ENCODE assay signal across 14 cellular contexts in the genomic region with DNA sequence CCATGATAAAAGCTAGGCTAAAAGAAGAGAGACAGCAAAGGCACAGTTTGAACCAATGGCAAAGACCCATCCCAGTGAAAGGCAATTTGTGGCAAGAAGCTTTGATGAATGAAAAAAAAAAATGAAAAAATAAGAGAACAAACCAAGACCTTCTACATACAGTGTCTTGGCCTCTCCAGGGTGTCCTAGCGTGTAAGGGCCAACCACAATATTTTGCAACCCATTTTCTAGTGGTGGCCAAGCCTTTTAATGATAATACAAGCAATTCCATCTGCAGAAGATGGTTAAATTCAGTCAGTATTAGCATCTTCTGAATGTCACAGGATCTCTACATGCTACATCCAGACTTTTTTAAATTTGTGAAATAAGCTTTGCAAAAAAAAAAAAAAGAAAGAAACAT.
A peak's percentile ranks its signal among the peaks of the same experiment; 100 is the strongest.
DNase-seq lines count a peak whose midpoint lies in the region; ATAC-seq and TF ChIP-seq lines count a peak whose summit lies in the region.
"Had no signal": no experiment of that assay in that cellular context is flagged by ENCODE, and none has a peak within 500 bp of the region (broad histone marks: within the 10 kb centered on the region; RNA-seq: fewer than 3 reads in every experiment).

No MANE protein-coding gene starts in this region.

- peak; percentile 88 for ATAC-seq in sciatic nerve
- no peak for ATAC-seq in HG03175 (IDR thresholded peaks at IDR 0.05; ENCODE audit: unreplicated experiment)
- no peak for ATAC-seq in GM21786 (IDR thresholded peaks at IDR 0.05; ENCODE audit: unreplicated experiment)
- no peak for ATAC-seq in HG03571 (IDR thresholded peaks at IDR 0.05; ENCODE audit: unreplicated experiment)
- ATAC-seq: CD8-positive, alpha-beta T cell had no signal

- intact Hi-C loops in sciatic nerve (cut with DNase I) = no loop called here

- no peak for TF ChIP-seq CTCF in AG10803 (conservative IDR thresholded peaks at IDR 0.05; ENCODE audit: low read length)

- no peak overlapping the region for H3K4me3 ChIP-seq in AG10803 (ENCODE audit: low read length)
- H3K4me3 ChIP-seq: BLaER1 treated with 17β-estradiol and CSF1 and Interleukin-3, amounts not matched to agents 10 nM and 100 nM; GM12878 had no signal

- DNase-seq in AG10803 (ENCODE audit: low read depth) (peak; percentile 0), MV-4-11 (lab: John Stamatoyannopoulos, UW) (peak; percentile 77), OCI-M1 (lab: John Stamatoyannopoulos, UW) (peak; percentile 19), sciatic nerve (ENCODE audit: low spot score) (no peak)
- DNase-seq: 8988T; Calu3; CD8-positive, alpha-beta T cell; EL; IMR-90 had no signal
